Comparison of ENCODE assay signal across 20 cellular contexts in the genomic region with DNA sequence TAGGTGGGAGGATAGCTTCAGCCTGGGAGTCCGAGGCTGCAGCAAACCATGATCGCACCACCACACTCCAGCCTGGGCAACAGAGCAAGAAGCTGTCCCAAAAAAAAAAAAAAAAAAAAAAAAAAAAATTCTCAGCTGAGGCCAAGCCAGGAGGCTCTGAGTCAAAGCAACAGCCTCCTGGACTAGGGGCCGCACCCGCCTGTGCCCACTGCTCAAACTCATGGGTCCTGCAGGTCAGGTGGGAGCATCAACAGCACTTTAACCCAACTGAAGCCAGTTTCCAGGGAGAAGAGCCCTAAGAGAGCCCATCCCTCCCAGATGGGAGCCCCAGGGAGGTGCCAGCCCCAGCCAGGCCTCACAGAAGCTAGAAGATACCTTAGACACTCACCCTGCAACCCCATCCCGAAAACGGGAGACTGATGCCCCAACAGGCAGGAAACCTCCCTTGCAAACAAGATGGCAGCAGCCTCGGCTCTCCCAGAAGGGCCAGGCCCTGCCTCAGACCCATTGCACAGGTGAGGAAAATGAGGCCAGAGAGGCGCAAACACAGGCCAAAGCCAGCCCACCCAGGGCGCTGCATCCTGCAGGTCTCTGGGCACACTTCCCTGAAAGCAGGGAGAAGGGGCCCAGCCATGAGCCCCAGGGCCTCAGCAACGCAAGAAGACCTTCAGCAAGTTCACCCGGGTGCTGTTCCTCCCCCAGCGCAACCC. TPM values are rescaled to one million over a fixed set of nuclear protein-coding genes. Genes with fewer than 3 reads are reported as not detected.
DNase-seq lines count a peak whose midpoint lies in the region; ATAC-seq and TF ChIP-seq lines count a peak whose summit lies in the region.
"Had no signal": no experiment of that assay in that cellular context is flagged by ENCODE, and none has a peak within 500 bp of the region (broad histone marks: within the 10 kb centered on the region; RNA-seq: fewer than 3 reads in every experiment).

No MANE protein-coding gene starts in this region.

- WGBS in mammary epithelial cell (ENCODE audit: low coverage, missing lambda C conversion rate), result 86% methylated on average over 12 of the region's 12 CpGs
- WGBS in lower leg skin, 2 donors, result 83 to 84% methylated on average over 12 of the region's 12 CpGs

- CTCF ChIA-PET in mammary epithelial cell (lab: Charles Lee; ENCODE audit: low non-redundant PET), result no interaction called here

- ATAC-seq in left ventricle myocardium superior, result no peak
- ATAC-seq in mucosa of descending colon, result no peak
- ATAC-seq in upper lobe of right lung, result no peak
- ATAC-seq: SK-N-SH treated with all-trans-retinoic acid at 6 μM for 48 hours had no signal

- peaks cover 41% of the 10 kb centered on the region for H3K4me1 ChIP-seq in mucosa of descending colon (ENCODE audit: low read depth)
- peaks cover 16% of the 10 kb centered on the region for H3K4me1 ChIP-seq in upper lobe of right lung
- peaks cover 24% of the 10 kb centered on the region for H3K4me1 ChIP-seq in mammary epithelial cell (ENCODE audit: insufficient read depth, low read length)

- H3K27ac ChIP-seq in coronary artery (peak overlapping the region; percentile 39 to 100), upper lobe of right lung (no peak overlapping the region), mammary epithelial cell (ENCODE audit: insufficient read depth, low read depth, low read length) (no peak overlapping the region)

- in situ Hi-C loops in mammary epithelial cell (cut with MboI; ENCODE audit: low sequenced_read_pairs in 2 of 2), result no loop called here

- no peak overlapping the region for H3K4me3 ChIP-seq in coronary artery
- no peak overlapping the region for H3K4me3 ChIP-seq in mucosa of descending colon
- no peak overlapping the region for H3K4me3 ChIP-seq in upper lobe of right lung
- no peak overlapping the region for H3K4me3 ChIP-seq in mammary epithelial cell (replicated peaks in 1 of 3; ENCODE audit: insufficient read depth in 1 of 3, low read depth in 2 of 3, low read length in 3 of 3)
- no peak overlapping the region for H3K4me3 ChIP-seq in lower leg skin (ENCODE audit: low read depth, poor library complexity, severe bottlenecking)

- BruUV-seq in mammary epithelial cell (replicated peaks; lab: Mats Ljungman, UMichigan), result no TSS peak

- intact Hi-C loops in left ventricle myocardium superior (cut with micrococcal nuclease), result no loop called here
- intact Hi-C loops in mucosa of descending colon (cut with DNase I, micrococcal nuclease), result loop anchor here (10.0 kb wide), 2 partner anchors 174 to 184 kb away; no protein-coding TSS in a partner anchor
- intact Hi-C loops in upper lobe of right lung (cut with DNase I), result no loop called here
- intact Hi-C loops in mammary epithelial cell (cut with micrococcal nuclease), result no loop called here
- intact Hi-C loops in lower leg skin (cut with DNase I; ENCODE audit: low total_unique reads), result no loop called here

- no peaks in the 10 kb centered on the region for H3K36me3 ChIP-seq in mucosa of descending colon (ENCODE audit: low read depth)
- peaks cover 14% of the 10 kb centered on the region for H3K36me3 ChIP-seq in upper lobe of right lung
- peaks cover 15% of the 10 kb centered on the region for H3K36me3 ChIP-seq in mammary epithelial cell (ENCODE audit: insufficient read depth, low read length)

- no peaks in the 10 kb centered on the region for H4K20me1 ChIP-seq in mammary epithelial cell (ENCODE audit: insufficient read depth, low read length)

- no peak overlapping the region for H2AFZ ChIP-seq in mammary epithelial cell (ENCODE audit: low read depth, low read length)

- dilution Hi-C loops in mammary epithelial cell (cut with HindIII; ENCODE audit: low sequenced_read_pairs), result no loop called here

- TF ChIP-seq POLR2A in lower leg skin (IDR thresholded peaks at IDR 0.05), result no peak

- H3K9ac ChIP-seq in mammary epithelial cell (ENCODE audit: insufficient read depth, low read length), result no peak overlapping the region

- DNase-seq in coronary artery (ENCODE audit: low spot score) (no peak), left ventricle myocardium superior (peak; percentile 15), mucosa of descending colon (peak in 2 of 3 donors; percentile 24 to 31), upper lobe of right lung (peak; percentile 48), mammary epithelial cell (no peak), UCSD-AML1 (lab: John Stamatoyannopoulos, UW; ENCODE audit: unreplicated experiment) (no peak), lower leg skin (ENCODE audit: low spot score in 2 of 2) (no peak)
- DNase-seq: AML-193, DMS 273 treated with DMSO at 0.1 percent for 48 hours, DND-41, H9, NCI-H1092 treated with DMSO at 0.1 percent for 48 hours, NCI-H146, NCI-H2029 treated with DMSO at 0.1 percent for 48 hours, NCI-H2227 treated with DMSO at 0.1 percent for 48 hours, NCI-H510A treated with DMSO at 0.1 percent for 48 hours, NCI-H774, SIG-M5 had no signal

- no peaks in the 10 kb centered on the region for H3K27me3 ChIP-seq in upper lobe of right lung
- no peaks in the 10 kb centered on the region for H3K27me3 ChIP-seq in mammary epithelial cell (ENCODE audit: insufficient read depth, low read length)

- H3K79me2 ChIP-seq in mammary epithelial cell (ENCODE audit: insufficient read depth, low read length), result peaks cover 88% of the 10 kb centered on the region

- TF ChIP-seq CTCF in coronary artery (IDR thresholded peaks at IDR 0.05) (no peak), mucosa of descending colon (IDR thresholded peaks at IDR 0.05) (no peak), upper lobe of right lung (IDR thresholded peaks at IDR 0.05) (no peak), mammary epithelial cell (conservative IDR thresholded peaks at IDR 0.05 in 1 of 2, IDR thresholded peaks at IDR 0.05 in 1 of 2; ENCODE audit: extremely low read depth in 1 of 2, insufficient read depth in 1 of 2, low read depth in 1 of 2, low read length in 2 of 2) (no peak), lower leg skin (IDR thresholded peaks at IDR 0.05) (no peak)

- H3K9me3 ChIP-seq in mucosa of descending colon (no peaks in the 10 kb centered on the region), upper lobe of right lung (no peaks in the 10 kb centered on the region), mammary epithelial cell (replicated peaks; ENCODE audit: insufficient read depth, low read length) (no peaks in the 10 kb centered on the region)

- H3K4me2 ChIP-seq in mammary epithelial cell (ENCODE audit: insufficient read depth, low read depth, low read length), result no peak overlapping the region

RNA-seq across cellular contexts. Expression of a gene that starts 11.0 kb away (rescaled TPM):
- total RNA-seq in left ventricle myocardium superior (32.7 TPM), mucosa of descending colon (10 to 100 TPM; 52.7 to 63.0 (median 57.5) TPM), upper lobe of right lung (57.1 TPM), mammary epithelial cell (100 to 1,000 TPM in 1 of 2 donors, 10 to 100 TPM in 1; 60.5 to 167 TPM), lower leg skin (10 to 100 TPM; 13.0 to 27.0 (median 20.5) TPM)
- polyA plus RNA-seq in mammary epithelial cell, result 29.2 TPM
- polyA minus RNA-seq in mammary epithelial cell, result 93.4 TPM
- total RNA-seq: OCI-LY7 had no signal

Comparison
In these comparisons a context has a peak if more than half of its experiments do, and no peak if none do; other contexts are left out.
1. DNase-seq: peak in left ventricle myocardium superior (single experiment), mucosa of descending colon (2 of 3) and upper lobe of right lung (single experiment); none in coronary artery (single experiment), mammary epithelial cell (single experiment), UCSD-AML1 (single experiment) and lower leg skin (0 of 2).
2. H3K27ac ChIP-seq: peak in coronary artery (2 of 2); none in upper lobe of right lung (single experiment) and mammary epithelial cell (single experiment).
3. intact Hi-C loops: an anchor here in mucosa of descending colon (10.0 kb wide); none called in left ventricle myocardium superior, upper lobe of right lung, mammary epithelial cell and lower leg skin.